ENCODE assay signal across 8 cellular contexts in genomic region chr16:90077240-90077756, GRCh38. TPM values are rescaled to one million over a fixed set of nuclear protein-coding genes. Genes with fewer than 3 reads are reported as not detected.
DNase-seq lines count a peak whose midpoint lies in the region; ATAC-seq and TF ChIP-seq lines count a peak whose summit lies in the region.

PRDM7 (minus strand) TSS chr16:90077331; CDS start chr16:90075910, 1,421 bp downstream.

- DNase-seq in AG09319 (ENCODE audit: extremely low read depth, low read depth): peak; percentile 83
- DNase-seq in GM19238 (ENCODE audit: insufficient read length, low spot score): peak; percentile 73
- peak; percentile 86 for DNase-seq in NCI-H526 treated with DMSO at 0.1 percent for 48 hours (lab: John Stamatoyannopoulos, UW)
- peak; percentile 99 for DNase-seq in activated CD4-positive, alpha-beta T cell treated with anti-CD3 and anti-CD28 coated beads, Interleukin-2, amount 50 U/mL, for 48 hours
- peak; percentile 68 to 99 (median 94) for DNase-seq in dorsolateral prefrontal cortex
- DNase-seq in right lobe of liver: peak; percentile 88 to 99 (median 97)
- peak; percentile 97 for DNase-seq in stimulated activated CD4-positive, alpha-beta T cell treated with anti-CD3 and anti-CD28 coated beads, Interleukin-2, amount 100 ng/mL, for 48 hours

- 34% methylated on average over 14 of the region's 32 CpGs for WGBS in right lobe of liver (ENCODE audit: insufficient coverage, low coverage, low lambda C conversion rate, missing lambda C conversion rate)

- intact Hi-C loops in dorsolateral prefrontal cortex (cut with DNase I) (no loop called here), right lobe of liver (cut with DNase I) (no loop called here)

- H3K36me3 ChIP-seq in right lobe of liver: no peaks in the 10 kb centered on the region

- H3K27ac ChIP-seq in dorsolateral prefrontal cortex (peak within 1 kb of the TSS in 27 of 59 donors; percentile 4 to 81 (median 47)), right lobe of liver (peak within 1 kb of the TSS in 1 of 3 donors; percentile 28)

- ATAC-seq in HG03439 (IDR thresholded peaks at IDR 0.05; ENCODE audit: unreplicated experiment): peak; percentile 82
- ATAC-seq in right lobe of liver: peak; percentile 88 to 99 (median 98)

- no peak for TF ChIP-seq POLR2A in right lobe of liver (IDR thresholded peaks at IDR 0.05)

- H3K27me3 ChIP-seq in dorsolateral prefrontal cortex: peaks cover 0 to 23% (median 0%) of the 10 kb centered on the region in 45 donors
- no peaks in the 10 kb centered on the region for H3K27me3 ChIP-seq in right lobe of liver

- TF ChIP-seq CTCF in AG09319 (IDR thresholded peaks at IDR 0.05; ENCODE audit: low read depth, low read length) (no peak), dorsolateral prefrontal cortex (IDR thresholded peaks at IDR 0.05 in 54 of 56, conservative IDR thresholded peaks at IDR 0.05 in 2 of 56; ENCODE audit: low read depth in 1 of 56, partially characterized antibody in 56 of 56) (peak in 6 of 56 donors; percentile 12 to 25 (median 18)), right lobe of liver (IDR thresholded peaks at IDR 0.05) (no peak)

- no peaks in the 10 kb centered on the region for H3K9me3 ChIP-seq in right lobe of liver

- no peaks in the 10 kb centered on the region for H3K4me1 ChIP-seq in right lobe of liver

- H3K4me3 ChIP-seq in dorsolateral prefrontal cortex (peak within 1 kb of the TSS; percentile 17 to 73 (median 52)), right lobe of liver (peak within 1 kb of the TSS; percentile 25 to 29 (median 28))

RNA-seq across cellular contexts. Expression of gene PRDM7, which starts in this region (rescaled TPM):
- not detected for total RNA-seq in dorsolateral prefrontal cortex
- total RNA-seq in right lobe of liver: under 1 TPM in 2 of 6 experiments, not detected in 4; 0.09 to 0.12 TPM

Comparison
In these comparisons a context has a peak if more than half of its experiments do, and no peak if none do; other contexts are left out.
1. Peak in DNase-seq and H3K4me3 ChIP-seq in dorsolateral prefrontal cortex; RNA of the gene not detected or under 1 TPM.
2. Peak in DNase-seq, ATAC-seq and H3K4me3 ChIP-seq in right lobe of liver; RNA of the gene not detected or under 1 TPM.